Comparison of ENCODE assay signal across 20 cellular contexts in the genomic region with DNA sequence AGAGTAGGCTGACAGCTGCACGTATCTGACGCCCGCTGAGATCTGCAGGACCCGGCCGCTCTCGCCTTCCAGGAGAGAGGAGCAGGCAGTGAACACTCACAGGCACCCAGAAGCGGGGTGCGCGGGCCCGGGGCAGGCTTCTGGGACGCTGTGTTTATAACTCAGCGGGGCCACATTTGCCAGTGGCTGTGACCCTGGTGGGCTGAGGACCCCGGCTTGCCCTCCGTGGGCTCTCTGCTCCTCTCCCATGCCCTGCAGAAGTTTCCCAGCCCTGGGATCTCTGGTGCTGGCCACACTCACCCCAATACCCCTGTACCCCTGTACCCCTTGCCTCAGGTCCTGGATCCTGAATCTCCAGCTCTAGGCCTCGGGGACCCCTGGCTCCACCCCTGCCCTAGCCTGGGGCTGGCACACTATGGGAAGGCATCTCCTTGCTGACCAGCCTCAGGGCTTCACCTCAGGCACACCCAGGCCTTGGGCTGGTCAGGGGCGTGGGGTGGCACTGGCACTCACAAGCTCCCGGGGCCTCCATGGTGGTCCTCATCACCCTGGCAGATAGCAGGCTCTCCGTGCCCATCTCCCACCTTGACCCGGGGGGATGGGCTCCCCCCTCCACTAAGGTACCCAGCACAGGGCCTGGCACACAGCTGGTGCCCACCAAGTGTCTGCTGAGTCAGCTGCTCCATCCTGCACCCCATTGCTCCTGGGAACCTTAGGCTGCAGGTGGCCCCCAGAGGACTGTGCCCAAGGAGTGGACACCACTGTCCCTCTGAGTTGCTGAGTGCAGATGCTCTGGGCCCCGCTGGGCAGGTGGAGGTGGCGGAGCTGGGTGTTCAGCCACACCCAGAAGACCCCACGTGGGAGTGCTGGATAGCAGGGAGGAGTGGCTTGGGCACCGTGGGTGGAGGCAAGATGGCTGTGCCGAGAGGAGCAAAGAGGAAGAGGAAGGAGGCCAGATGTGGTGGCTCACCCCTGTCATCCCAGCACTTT. TPM values are rescaled to one million over a fixed set of nuclear protein-coding genes. Genes with fewer than 3 reads are reported as not detected.
DNase-seq lines count a peak whose midpoint lies in the region; ATAC-seq and TF ChIP-seq lines count a peak whose summit lies in the region.
"Had no signal": no experiment of that assay in that cellular context is flagged by ENCODE, and none has a peak within 500 bp of the region (broad histone marks: within the 10 kb centered on the region; RNA-seq: fewer than 3 reads in every experiment).

No MANE protein-coding gene starts in this region.

- DNase-seq in BE2C = peak; percentile 2
- no peak for DNase-seq in RWPE1 (ENCODE audit: low spot score)
- DNase-seq in heart left ventricle = peak in 3 of 5 donors; percentile 10 to 62 (median 18)
- no peak for DNase-seq in neuronal stem cell (ENCODE audit: low spot score)
- DNase-seq in pons (ENCODE audit: low spot score) = no peak
- DNase-seq in activated CD4-positive, alpha-beta T cell treated with anti-CD3 and anti-CD28 coated beads for 48 hours = no peak
- DNase-seq: AML-193; Caco-2; CD4-positive, CD25-positive, alpha-beta regulatory T cell; H7; IMR-90; Kasumi-1; MM.1S; NCI-H1092 treated with DMSO at 0.1 percent for 48 hours; NCI-H2107; NCI-H2227 treated with DMSO at 0.1 percent for 48 hours; NCI-H524; Peyer's patch had no signal

- H3K9me3 ChIP-seq in BE2C (no peaks in the 10 kb centered on the region), heart left ventricle (peaks cover 0 to 12% (median 0%) of the 10 kb centered on the region in 12 donors), neuronal stem cell (replicated peaks in 1 of 2; ENCODE audit: control insufficient read depth in 2 of 2, insufficient read depth in 1 of 2, low read depth in 1 of 2, low read length in 2 of 2) (peaks cover 0 to 3% of the 10 kb centered on the region in 2 donors)
- H3K9me3 ChIP-seq: Caco-2, Peyer's patch had no signal

- no peaks in the 10 kb centered on the region for H3K36me3 ChIP-seq in BE2C
- H3K36me3 ChIP-seq in heart left ventricle = no peaks in the 10 kb centered on the region
- H3K36me3 ChIP-seq in neuronal stem cell (replicated peaks in 1 of 2; ENCODE audit: control insufficient read depth in 2 of 2, insufficient read depth in 2 of 2, low read length in 2 of 2) = no peaks in the 10 kb centered on the region
- H3K36me3 ChIP-seq: Peyer's patch had no signal

- TF ChIP-seq CTCF in BE2C (IDR thresholded peaks at IDR 0.05; ENCODE audit: low read depth, low read length) = no peak
- no peak for TF ChIP-seq CTCF in RWPE1 (conservative IDR thresholded peaks at IDR 0.05; ENCODE audit: low read depth)
- TF ChIP-seq CTCF in heart left ventricle (IDR thresholded peaks at IDR 0.05) = no peak

- no peak overlapping the region for H4K8ac ChIP-seq in neuronal stem cell (ENCODE audit: low read depth, low read length)

- TF ChIP-seq POLR2A in heart left ventricle (IDR thresholded peaks at IDR 0.05) = no peak

- WGBS in heart left ventricle, 4 donors = 86 to 97% (median 91%) methylated on average over 21 to 24 of the region's 24 CpGs
- no CpG with 5 or more reads among the region's 24 CpGs for WGBS in neuronal stem cell (ENCODE audit: extremely low coverage in 2 of 2, insufficient read length in 2 of 2, insufficient replicate concordance in 1 of 2), 2 donors

- intact Hi-C loops in heart left ventricle (cut with DNase I) = no loop called here

- peak overlapping the region; percentile 30 for H2BK12ac ChIP-seq in neuronal stem cell (ENCODE audit: low read length)

- POLR2A ChIA-PET in RWPE1 (lab: Yijun Ruan, JAX; ENCODE audit: low non-redundant PET) = interaction anchor here (0.7 kb wide), 1 partner anchor 220 kb away, joined by 4 read pairs; no protein-coding TSS in a partner anchor

- H2AFZ ChIP-seq in neuronal stem cell (ENCODE audit: low read length) = no peak overlapping the region

- no peak overlapping the region for H2BK5ac ChIP-seq in neuronal stem cell (ENCODE audit: low read length)

- H3K27me3 ChIP-seq in BE2C = no peaks in the 10 kb centered on the region
- H3K27me3 ChIP-seq in heart left ventricle = no peaks in the 10 kb centered on the region
- peaks cover 0 to 2% (median 0%) of the 10 kb centered on the region in 3 experiments for H3K27me3 ChIP-seq in neuronal stem cell (ENCODE audit: control insufficient read depth in 3 of 3, insufficient read depth in 3 of 3, low read depth in 1 of 3, low read length in 3 of 3)
- H3K27me3 ChIP-seq: Peyer's patch had no signal

- no peak for ATAC-seq in heart left ventricle
- ATAC-seq in HG03432 (IDR thresholded peaks at IDR 0.05; ENCODE audit: unreplicated experiment) = no peak
- no peak for ATAC-seq in HG02678 (IDR thresholded peaks at IDR 0.05; ENCODE audit: unreplicated experiment)

- no peaks in the 10 kb centered on the region for H3K79me1 ChIP-seq in neuronal stem cell (ENCODE audit: low read depth, low read length)

- H2BK120ac ChIP-seq in neuronal stem cell (ENCODE audit: low read depth, low read length) = no peak overlapping the region

- no peak overlapping the region for H3K4ac ChIP-seq in neuronal stem cell (ENCODE audit: low read length)

- H3K27ac ChIP-seq in RWPE1 (0 out of 2 replicates have a peak overlapping the region, but pooled peaks have one; percentile 20), heart left ventricle (no peak overlapping the region), neuronal stem cell (replicated peaks; ENCODE audit: low read length) (no peak overlapping the region)
- H3K27ac ChIP-seq: Peyer's patch had no signal

- H3K18ac ChIP-seq in neuronal stem cell (ENCODE audit: low read length) = no peak overlapping the region

- H3K4me3 ChIP-seq in BE2C (ENCODE audit: low read depth, low read length) = no peak overlapping the region
- no peak overlapping the region for H3K4me3 ChIP-seq in heart left ventricle
- no peak overlapping the region for H3K4me3 ChIP-seq in neuronal stem cell (ENCODE audit: low read length in 2 of 2)
- H3K4me3 ChIP-seq: Peyer's patch had no signal

- H2BK15ac ChIP-seq in neuronal stem cell (ENCODE audit: low read length) = no peak overlapping the region

- no peak overlapping the region for H4K91ac ChIP-seq in neuronal stem cell (ENCODE audit: low read depth, low read length, poor library complexity)

- H3K4me2 ChIP-seq in neuronal stem cell (ENCODE audit: insufficient read depth, low read length, poor library complexity, severe bottlenecking) = no peak overlapping the region

- H2AK5ac ChIP-seq in neuronal stem cell (ENCODE audit: low read depth, low read length) = peak overlapping the region; percentile 14

- CTCF ChIA-PET in RWPE1 (lab: Yijun Ruan, JAX) = interaction anchor here (0.6 to 0.8 kb wide), 2 partner anchors 21 to 44 kb away, joined by 3 to 4 read pairs; no protein-coding TSS in a partner anchor

- no peaks in the 10 kb centered on the region for H3K4me1 ChIP-seq in BE2C
- H3K4me1 ChIP-seq in heart left ventricle = no peaks in the 10 kb centered on the region
- no peaks in the 10 kb centered on the region for H3K4me1 ChIP-seq in neuronal stem cell (ENCODE audit: control insufficient read depth in 2 of 2, insufficient read depth in 1 of 2, low read depth in 1 of 2, low read length in 2 of 2)
- H3K4me1 ChIP-seq: Caco-2, Peyer's patch had no signal

- no peak overlapping the region for H3K9ac ChIP-seq in neuronal stem cell (ENCODE audit: low read depth, low read length, poor library complexity)

- peak overlapping the region; percentile 37 for H3K23ac ChIP-seq in neuronal stem cell (ENCODE audit: low read depth, low read length, poor library complexity)

- no peak overlapping the region for H3K14ac ChIP-seq in neuronal stem cell (ENCODE audit: low read length)

RNA-seq across cellular contexts. Expression of a gene that starts 32.4 kb away (rescaled TPM):
- 4.4 TPM for polyA plus RNA-seq in BE2C (2012; ENCODE audit: insufficient read depth, insufficient read length, low read depth)
- total RNA-seq in heart left ventricle = 1 to 10 TPM; 2.4 to 8.2 (median 3.8) TPM
- polyA plus RNA-seq in heart left ventricle = 1 to 10 TPM; 2.2 to 4.0 TPM
- polyA plus RNA-seq in neuronal stem cell (2013, experiment 1 of 2) = 7.1 TPM
- 7.9 TPM for polyA plus RNA-seq in neuronal stem cell (2013, experiment 2 of 2)

RNA-seq across cellular contexts. Expression of a gene that starts 32.7 kb away (rescaled TPM):
- polyA plus RNA-seq in BE2C (2012; ENCODE audit: insufficient read depth, insufficient read length, low read depth) = 113 TPM
- total RNA-seq in heart left ventricle = 100 to 1,000 TPM in 3 of 9 donors, 10 to 100 TPM in 6; 47.1 to 124 (median 78.3) TPM
- 10 to 100 TPM; 43.3 to 92.4 TPM for polyA plus RNA-seq in heart left ventricle
- 63.2 TPM for polyA plus RNA-seq in neuronal stem cell (2013, experiment 1 of 2)
- 64.3 TPM for polyA plus RNA-seq in neuronal stem cell (2013, experiment 2 of 2)

RNA-seq across cellular contexts. Expression of a gene that starts 53.4 kb away (rescaled TPM):
- 21.7 TPM for polyA plus RNA-seq in BE2C (2012; ENCODE audit: insufficient read depth, insufficient read length, low read depth)
- total RNA-seq in heart left ventricle = 10 to 100 TPM; 17.2 to 26.5 (median 18.9) TPM
- 10 to 100 TPM; 14.7 to 18.6 TPM for polyA plus RNA-seq in heart left ventricle
- polyA plus RNA-seq in neuronal stem cell (2013, experiment 1 of 2) = 12.4 TPM
- polyA plus RNA-seq in neuronal stem cell (2013, experiment 2 of 2) = 12.5 TPM

Comparison
In these comparisons a context has a peak if more than half of its experiments do, and no peak if none do; other contexts are left out.
1. DNase-seq: peak in BE2C (single experiment) and heart left ventricle (3 of 5); none in RWPE1 (single experiment), neuronal stem cell (single experiment), pons (single experiment) and activated CD4-positive, alpha-beta T cell treated with anti-CD3 and anti-CD28 coated beads for 48 hours (single experiment).